In genomic region chr19:5131031-5131865, GRCh38 we compare ENCODE assay signal across 9 cellular contexts.
DNase-seq lines count a peak whose midpoint lies in the region; ATAC-seq, FAIRE-seq and TF ChIP-seq lines count a peak whose summit lies in the region.
"Had no signal": no experiment of that assay in that cellular context is flagged by ENCODE, and none has a peak within 500 bp of the region (broad histone marks: within the 10 kb centered on the region; RNA-seq: fewer than 3 reads in every experiment).

No MANE protein-coding gene starts in this region.

- TF ChIP-seq CTCF in breast epithelium (IDR thresholded peaks at IDR 0.05) (no peak), mammary epithelial cell (conservative IDR thresholded peaks at IDR 0.05 in 1 of 2, IDR thresholded peaks at IDR 0.05 in 1 of 2; ENCODE audit: extremely low read depth in 1 of 2, insufficient read depth in 1 of 2, low read depth in 1 of 2, low read length in 2 of 2) (no peak), transverse colon (IDR thresholded peaks at IDR 0.05) (no peak), D721Med (IDR thresholded peaks at IDR 0.05; ENCODE audit: insufficient read depth, missing control alignments) (no peak)

- H3K27ac Mint-ChIP-seq in activated naive CD8-positive, alpha-beta T cell treated with anti-CD3 and anti-CD28 coated beads for 36 hours, result peak overlapping the region; percentile 91

- H3K9me3 ChIP-seq in breast epithelium, result no peaks in the 10 kb centered on the region
- H3K9me3 ChIP-seq in mammary epithelial cell (replicated peaks; ENCODE audit: insufficient read depth, low read length), result no peaks in the 10 kb centered on the region
- no peaks in the 10 kb centered on the region for H3K9me3 ChIP-seq in transverse colon

- FAIRE-seq in HTR-8/SVneo (lab: Jason Lieb, UNC) (no peak), D721Med (lab: Jason Lieb, UNC) (no peak)

- TF ChIP-seq EP300 in transverse colon (IDR thresholded peaks at IDR 0.05; ENCODE audit: low read depth), result no peak

- no peak overlapping the region for H3K9ac ChIP-seq in mammary epithelial cell (ENCODE audit: insufficient read depth, low read length)

- H3K4me2 ChIP-seq in mammary epithelial cell (ENCODE audit: insufficient read depth, low read depth, low read length), result no peak overlapping the region

- 87% methylated on average over 4 of the region's 30 CpGs for WGBS in mammary epithelial cell (ENCODE audit: low coverage, missing lambda C conversion rate)
- 72% methylated on average over 28 of the region's 30 CpGs; no CpG with 5 or more reads in 1 of the 2 donors for WGBS in transverse colon (ENCODE audit: low coverage in 1 of 2), 2 donors

- in situ Hi-C loops in mammary epithelial cell (cut with MboI; ENCODE audit: low sequenced_read_pairs in 2 of 2), result no loop called here
- in situ Hi-C loops in transverse colon (cut with MboI; ENCODE audit: low pct_ligation_motif_present in 1 of 4, low pct_unique_long_range_greater_than_20kb in 1 of 4, low sequenced_read_pairs in 3 of 4), result no loop called here

- H3K9me3 Mint-ChIP-seq in activated naive CD8-positive, alpha-beta T cell treated with anti-CD3 and anti-CD28 coated beads for 36 hours, result no peaks in the 10 kb centered on the region
- H3K9me3 Mint-ChIP-seq: T-helper 1 cell treated with Interleukin-12 subunit alpha and Interleukin-12 subunit beta and Interleukin-4 antibody, amounts not matched to agents 30 μg/mL and 1 μg/mL, for 36 hours had no signal

- peak overlapping the region; percentile 89 for H3K4me3 Mint-ChIP-seq in activated naive CD8-positive, alpha-beta T cell treated with anti-CD3 and anti-CD28 coated beads for 36 hours
- H3K4me3 Mint-ChIP-seq: T-helper 1 cell treated with Interleukin-12 subunit alpha and Interleukin-12 subunit beta and Interleukin-4 antibody, amounts not matched to agents 30 μg/mL and 1 μg/mL, for 36 hours had no signal

- TF ChIP-seq POLR2A in breast epithelium (IDR thresholded peaks at IDR 0.05) (no peak), transverse colon (IDR thresholded peaks at IDR 0.05) (no peak)

- BruUV-seq in mammary epithelial cell (replicated peaks; lab: Mats Ljungman, UMichigan), result no TSS peak

- no peaks in the 10 kb centered on the region for H3K27me3 ChIP-seq in breast epithelium
- H3K27me3 ChIP-seq in mammary epithelial cell (ENCODE audit: insufficient read depth, low read length), result no peaks in the 10 kb centered on the region
- H3K27me3 ChIP-seq in transverse colon, result no peaks in the 10 kb centered on the region

- ATAC-seq in HG03139 (IDR thresholded peaks at IDR 0.05; ENCODE audit: unreplicated experiment), result peak; percentile 26

- no peaks in the 10 kb centered on the region for H4K20me1 ChIP-seq in mammary epithelial cell (ENCODE audit: insufficient read depth, low read length)

- no peaks in the 10 kb centered on the region for H3K27me3 Mint-ChIP-seq in activated naive CD8-positive, alpha-beta T cell treated with anti-CD3 and anti-CD28 coated beads for 36 hours

- H3K79me2 ChIP-seq in mammary epithelial cell (ENCODE audit: insufficient read depth, low read length), result no peaks in the 10 kb centered on the region

- H3K4me3 ChIP-seq in breast epithelium, result no peak overlapping the region
- H3K4me3 ChIP-seq in mammary epithelial cell (replicated peaks in 1 of 3; ENCODE audit: insufficient read depth in 1 of 3, low read depth in 2 of 3, low read length in 3 of 3), result no peak overlapping the region
- no peak overlapping the region for H3K4me3 ChIP-seq in transverse colon

- H2AFZ ChIP-seq in mammary epithelial cell (ENCODE audit: low read depth, low read length), result no peak overlapping the region

- CTCF ChIA-PET in mammary epithelial cell (lab: Charles Lee; ENCODE audit: low non-redundant PET), result no interaction called here

- dilution Hi-C loops in mammary epithelial cell (cut with HindIII; ENCODE audit: low sequenced_read_pairs), result loop anchor here (5.0 kb wide), 4 partner anchors 54 to 426 kb away; no protein-coding TSS in a partner anchor

- intact Hi-C loops in breast epithelium (cut with DNase I; ENCODE audit: low total_unique reads) (loop anchor here (1.0 kb wide), 1 partner anchor 33 kb away; no protein-coding TSS in a partner anchor), mammary epithelial cell (cut with micrococcal nuclease) (no loop called here), transverse colon (cut with DNase I; ENCODE audit: low total_unique reads) (no loop called here)

- H3K27ac ChIP-seq in breast epithelium (peak overlapping the region; percentile 23 to 84), mammary epithelial cell (ENCODE audit: insufficient read depth, low read depth, low read length) (no peak overlapping the region), transverse colon (peak overlapping the region in 3 of 4 donors; percentile 39 to 62 (median 55))

- no peak for DNase-seq in breast epithelium (ENCODE audit: low spot score in 2 of 2)
- DNase-seq in mammary epithelial cell, result no peak
- peak; percentile 56 for DNase-seq in activated naive CD8-positive, alpha-beta T cell treated with anti-CD3 and anti-CD28 coated beads for 36 hours
- DNase-seq in transverse colon, result peak; percentile 44
- no peak for DNase-seq in hippocampal formation (lab: John Stamatoyannopoulos, UW)
- no peak for DNase-seq in HTR-8/SVneo (ENCODE audit: insufficient read length, low spot score)
- DNase-seq in D721Med (ENCODE audit: insufficient read length, low spot score), result no peak

- H3K4me1 Mint-ChIP-seq in activated naive CD8-positive, alpha-beta T cell treated with anti-CD3 and anti-CD28 coated beads for 36 hours, result peaks cover 21% of the 10 kb centered on the region

- peaks cover 11% of the 10 kb centered on the region for H3K36me3 ChIP-seq in breast epithelium
- peaks cover 5% of the 10 kb centered on the region for H3K36me3 ChIP-seq in mammary epithelial cell (ENCODE audit: insufficient read depth, low read length)
- peaks cover 0 to 8% (median 0%) of the 10 kb centered on the region in 4 donors for H3K36me3 ChIP-seq in transverse colon

- peaks cover 0 to 6% of the 10 kb centered on the region in 2 donors for H3K4me1 ChIP-seq in breast epithelium
- no peaks in the 10 kb centered on the region for H3K4me1 ChIP-seq in mammary epithelial cell (ENCODE audit: insufficient read depth, low read length)
- peaks cover 4 to 16% (median 7%) of the 10 kb centered on the region in 4 donors for H3K4me1 ChIP-seq in transverse colon

- H3K36me3 Mint-ChIP-seq in activated naive CD8-positive, alpha-beta T cell treated with anti-CD3 and anti-CD28 coated beads for 36 hours, result peaks cover 18% of the 10 kb centered on the region

Comparison
In these comparisons a context has a peak if more than half of its experiments do, and no peak if none do; other contexts are left out.
1. DNase-seq: peak in activated naive CD8-positive, alpha-beta T cell treated with anti-CD3 and anti-CD28 coated beads for 36 hours (single experiment) and transverse colon (single experiment); none in breast epithelium (0 of 2), mammary epithelial cell (single experiment), hippocampal formation (0 of 2), HTR-8/SVneo (single experiment) and D721Med (single experiment).